ENCODE assay signal across 1 cellular context in the genomic region with DNA sequence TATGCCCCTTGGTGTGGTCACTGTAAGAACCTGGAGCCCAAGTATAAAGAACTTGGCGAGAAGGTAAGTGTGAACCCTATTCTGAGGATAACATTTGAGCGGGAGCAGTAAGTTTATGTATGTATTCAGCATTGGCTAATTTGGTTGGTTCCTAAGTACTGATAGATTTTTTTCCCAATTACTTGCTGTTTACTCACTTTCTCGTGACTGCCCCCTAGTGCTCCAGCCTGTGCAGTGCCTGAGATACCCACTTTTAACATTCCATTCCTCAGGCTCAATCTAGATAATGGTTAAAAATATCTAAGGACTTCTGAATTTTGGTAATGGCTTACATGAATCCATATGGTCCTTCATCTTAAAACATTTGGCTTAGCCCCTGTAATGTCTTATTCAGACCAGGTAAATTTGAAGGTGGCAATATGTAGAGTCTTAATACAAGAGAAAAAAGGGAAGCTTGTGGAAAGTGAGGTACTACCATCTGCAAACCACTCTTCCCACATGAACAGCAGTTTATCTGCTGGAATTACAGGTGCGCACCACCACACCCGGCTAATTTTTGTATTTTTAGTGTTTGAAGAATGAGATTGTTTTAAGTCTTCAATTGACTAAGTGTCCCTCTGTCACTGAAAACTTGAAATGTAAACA.
TF ChIP-seq lines count a peak whose summit lies in the region.

No MANE protein-coding gene starts in this region.

TF ChIP-seq in WTC11, 78 proteins besides CTCF, POLR2A, EP300 and RAD21 (continued from another document):
- TF ChIP-seq, protein P1, sequence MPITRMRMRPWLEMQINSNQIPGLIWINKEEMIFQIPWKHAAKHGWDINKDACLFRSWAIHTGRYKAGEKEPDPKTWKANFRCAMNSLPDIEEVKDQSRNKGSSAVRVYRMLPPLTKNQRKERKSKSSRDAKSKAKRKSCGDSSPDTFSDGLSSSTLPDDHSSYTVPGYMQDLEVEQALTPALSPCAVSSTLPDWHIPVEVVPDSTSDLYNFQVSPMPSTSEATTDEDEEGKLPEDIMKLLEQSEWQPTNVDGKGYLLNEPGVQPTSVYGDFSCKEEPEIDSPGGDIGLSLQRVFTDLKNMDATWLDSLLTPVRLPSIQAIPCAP (CRISPR knock-in tag; IDR thresholded peaks at IDR 0.05): no peak
- TF ChIP-seq, protein P2, sequence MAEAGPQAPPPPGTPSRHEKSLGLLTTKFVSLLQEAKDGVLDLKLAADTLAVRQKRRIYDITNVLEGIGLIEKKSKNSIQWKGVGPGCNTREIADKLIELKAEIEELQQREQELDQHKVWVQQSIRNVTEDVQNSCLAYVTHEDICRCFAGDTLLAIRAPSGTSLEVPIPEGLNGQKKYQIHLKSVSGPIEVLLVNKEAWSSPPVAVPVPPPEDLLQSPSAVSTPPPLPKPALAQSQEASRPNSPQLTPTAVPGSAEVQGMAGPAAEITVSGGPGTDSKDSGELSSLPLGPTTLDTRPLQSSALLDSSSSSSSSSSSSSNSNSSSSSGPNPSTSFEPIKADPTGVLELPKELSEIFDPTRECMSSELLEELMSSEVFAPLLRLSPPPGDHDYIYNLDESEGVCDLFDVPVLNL (CRISPR knock-in tag; IDR thresholded peaks at IDR 0.05; ENCODE audit: borderline replicate concordance, low read depth): no peak
- no peak for TF ChIP-seq ZNF121 (CRISPR knock-in tag; IDR thresholded peaks at IDR 0.05)
- TF ChIP-seq, protein P3, sequence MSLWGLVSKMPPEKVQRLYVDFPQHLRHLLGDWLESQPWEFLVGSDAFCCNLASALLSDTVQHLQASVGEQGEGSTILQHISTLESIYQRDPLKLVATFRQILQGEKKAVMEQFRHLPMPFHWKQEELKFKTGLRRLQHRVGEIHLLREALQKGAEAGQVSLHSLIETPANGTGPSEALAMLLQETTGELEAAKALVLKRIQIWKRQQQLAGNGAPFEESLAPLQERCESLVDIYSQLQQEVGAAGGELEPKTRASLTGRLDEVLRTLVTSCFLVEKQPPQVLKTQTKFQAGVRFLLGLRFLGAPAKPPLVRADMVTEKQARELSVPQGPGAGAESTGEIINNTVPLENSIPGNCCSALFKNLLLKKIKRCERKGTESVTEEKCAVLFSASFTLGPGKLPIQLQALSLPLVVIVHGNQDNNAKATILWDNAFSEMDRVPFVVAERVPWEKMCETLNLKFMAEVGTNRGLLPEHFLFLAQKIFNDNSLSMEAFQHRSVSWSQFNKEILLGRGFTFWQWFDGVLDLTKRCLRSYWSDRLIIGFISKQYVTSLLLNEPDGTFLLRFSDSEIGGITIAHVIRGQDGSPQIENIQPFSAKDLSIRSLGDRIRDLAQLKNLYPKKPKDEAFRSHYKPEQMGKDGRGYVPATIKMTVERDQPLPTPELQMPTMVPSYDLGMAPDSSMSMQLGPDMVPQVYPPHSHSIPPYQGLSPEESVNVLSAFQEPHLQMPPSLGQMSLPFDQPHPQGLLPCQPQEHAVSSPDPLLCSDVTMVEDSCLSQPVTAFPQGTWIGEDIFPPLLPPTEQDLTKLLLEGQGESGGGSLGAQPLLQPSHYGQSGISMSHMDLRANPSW (CRISPR knock-in tag; conservative IDR thresholded peaks at IDR 0.05; ENCODE audit: low read depth): no peak
- TF ChIP-seq TP53 (CRISPR knock-in tag; IDR thresholded peaks at IDR 0.05): no peak
- no peak for TF ChIP-seq OVOL2 (CRISPR knock-in tag; IDR thresholded peaks at IDR 0.05; ENCODE audit: borderline replicate concordance)
- TF ChIP-seq, protein P4, sequence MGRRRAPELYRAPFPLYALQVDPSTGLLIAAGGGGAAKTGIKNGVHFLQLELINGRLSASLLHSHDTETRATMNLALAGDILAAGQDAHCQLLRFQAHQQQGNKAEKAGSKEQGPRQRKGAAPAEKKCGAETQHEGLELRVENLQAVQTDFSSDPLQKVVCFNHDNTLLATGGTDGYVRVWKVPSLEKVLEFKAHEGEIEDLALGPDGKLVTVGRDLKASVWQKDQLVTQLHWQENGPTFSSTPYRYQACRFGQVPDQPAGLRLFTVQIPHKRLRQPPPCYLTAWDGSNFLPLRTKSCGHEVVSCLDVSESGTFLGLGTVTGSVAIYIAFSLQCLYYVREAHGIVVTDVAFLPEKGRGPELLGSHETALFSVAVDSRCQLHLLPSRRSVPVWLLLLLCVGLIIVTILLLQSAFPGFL (CRISPR knock-in tag; IDR thresholded peaks at IDR 0.05; ENCODE audit: borderline replicate concordance): no peak
- TF ChIP-seq, protein P5, sequence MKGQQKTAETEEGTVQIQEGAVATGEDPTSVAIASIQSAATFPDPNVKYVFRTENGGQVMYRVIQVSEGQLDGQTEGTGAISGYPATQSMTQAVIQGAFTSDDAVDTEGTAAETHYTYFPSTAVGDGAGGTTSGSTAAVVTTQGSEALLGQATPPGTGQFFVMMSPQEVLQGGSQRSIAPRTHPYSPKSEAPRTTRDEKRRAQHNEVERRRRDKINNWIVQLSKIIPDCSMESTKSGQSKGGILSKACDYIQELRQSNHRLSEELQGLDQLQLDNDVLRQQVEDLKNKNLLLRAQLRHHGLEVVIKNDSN (CRISPR knock-in tag; IDR thresholded peaks at IDR 0.05): no peak
